In the genomic region with DNA sequence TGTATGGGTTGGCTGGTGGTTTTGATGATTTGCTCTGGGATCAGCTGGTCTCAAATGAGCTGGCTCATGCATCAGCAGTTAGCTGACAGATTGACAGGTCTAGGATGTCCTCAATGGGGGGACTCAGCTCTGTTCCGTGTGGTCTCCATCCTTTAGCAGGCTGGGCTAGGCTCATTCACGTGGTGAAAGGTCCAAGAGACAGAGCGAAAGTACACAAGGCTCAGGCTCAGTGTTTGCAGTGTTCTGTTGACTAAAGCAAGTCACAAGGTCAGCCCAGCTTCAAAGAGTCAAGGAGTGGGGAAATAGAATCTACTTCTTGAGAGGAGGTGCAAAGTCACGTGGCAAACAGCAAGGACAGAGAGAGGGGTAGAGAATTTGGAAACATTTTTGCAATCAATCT, we compare ENCODE assay signal across 1 cellular context.
TF ChIP-seq lines count a peak whose summit lies in the region.

No MANE protein-coding gene starts in this region.

TF ChIP-seq in HepG2, 621 proteins besides CTCF, POLR2A, EP300 and RAD21 (continued from another document and continues in another):
- TF ChIP-seq, protein P1, sequence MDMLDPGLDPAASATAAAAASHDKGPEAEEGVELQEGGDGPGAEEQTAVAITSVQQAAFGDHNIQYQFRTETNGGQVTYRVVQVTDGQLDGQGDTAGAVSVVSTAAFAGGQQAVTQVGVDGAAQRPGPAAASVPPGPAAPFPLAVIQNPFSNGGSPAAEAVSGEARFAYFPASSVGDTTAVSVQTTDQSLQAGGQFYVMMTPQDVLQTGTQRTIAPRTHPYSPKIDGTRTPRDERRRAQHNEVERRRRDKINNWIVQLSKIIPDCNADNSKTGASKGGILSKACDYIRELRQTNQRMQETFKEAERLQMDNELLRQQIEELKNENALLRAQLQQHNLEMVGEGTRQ (IDR thresholded peaks at IDR 0.05; ENCODE audit: low read depth, low read length): peak; percentile 72
- TF ChIP-seq, protein P1 (CRISPR knock-in tag; IDR thresholded peaks at IDR 0.05; ENCODE audit: borderline replicate concordance): peak; percentile 88; the same call in 1 of the 2 replicates
- peak; percentile 60; the same call in 1 of the 2 replicates for TF ChIP-seq ZNF543 (CRISPR knock-in tag; IDR thresholded peaks at IDR 0.05)
- TF ChIP-seq, protein P2, sequence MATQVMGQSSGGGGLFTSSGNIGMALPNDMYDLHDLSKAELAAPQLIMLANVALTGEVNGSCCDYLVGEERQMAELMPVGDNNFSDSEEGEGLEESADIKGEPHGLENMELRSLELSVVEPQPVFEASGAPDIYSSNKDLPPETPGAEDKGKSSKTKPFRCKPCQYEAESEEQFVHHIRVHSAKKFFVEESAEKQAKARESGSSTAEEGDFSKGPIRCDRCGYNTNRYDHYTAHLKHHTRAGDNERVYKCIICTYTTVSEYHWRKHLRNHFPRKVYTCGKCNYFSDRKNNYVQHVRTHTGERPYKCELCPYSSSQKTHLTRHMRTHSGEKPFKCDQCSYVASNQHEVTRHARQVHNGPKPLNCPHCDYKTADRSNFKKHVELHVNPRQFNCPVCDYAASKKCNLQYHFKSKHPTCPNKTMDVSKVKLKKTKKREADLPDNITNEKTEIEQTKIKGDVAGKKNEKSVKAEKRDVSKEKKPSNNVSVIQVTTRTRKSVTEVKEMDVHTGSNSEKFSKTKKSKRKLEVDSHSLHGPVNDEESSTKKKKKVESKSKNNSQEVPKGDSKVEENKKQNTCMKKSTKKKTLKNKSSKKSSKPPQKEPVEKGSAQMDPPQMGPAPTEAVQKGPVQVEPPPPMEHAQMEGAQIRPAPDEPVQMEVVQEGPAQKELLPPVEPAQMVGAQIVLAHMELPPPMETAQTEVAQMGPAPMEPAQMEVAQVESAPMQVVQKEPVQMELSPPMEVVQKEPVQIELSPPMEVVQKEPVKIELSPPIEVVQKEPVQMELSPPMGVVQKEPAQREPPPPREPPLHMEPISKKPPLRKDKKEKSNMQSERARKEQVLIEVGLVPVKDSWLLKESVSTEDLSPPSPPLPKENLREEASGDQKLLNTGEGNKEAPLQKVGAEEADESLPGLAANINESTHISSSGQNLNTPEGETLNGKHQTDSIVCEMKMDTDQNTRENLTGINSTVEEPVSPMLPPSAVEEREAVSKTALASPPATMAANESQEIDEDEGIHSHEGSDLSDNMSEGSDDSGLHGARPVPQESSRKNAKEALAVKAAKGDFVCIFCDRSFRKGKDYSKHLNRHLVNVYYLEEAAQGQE (IDR thresholded peaks at IDR 0.05; ENCODE audit: borderline replicate concordance in 1 of 2, low read depth in 1 of 2, low read length in 2 of 2): peak in 1 of 2 experiments; percentile 59; a peak in 1 of 4 replicates
- peak; percentile 53 for TF ChIP-seq JARID2 (CRISPR knock-in tag; IDR thresholded peaks at IDR 0.05; ENCODE audit: insufficient replicate concordance)
- no peak for TF ChIP-seq SRY (CRISPR knock-in tag; IDR thresholded peaks at IDR 0.05)
- no peak for TF ChIP-seq GLI4 (CRISPR knock-in tag; IDR thresholded peaks at IDR 0.05; ENCODE audit: borderline replicate concordance)
- TF ChIP-seq, protein P3, sequence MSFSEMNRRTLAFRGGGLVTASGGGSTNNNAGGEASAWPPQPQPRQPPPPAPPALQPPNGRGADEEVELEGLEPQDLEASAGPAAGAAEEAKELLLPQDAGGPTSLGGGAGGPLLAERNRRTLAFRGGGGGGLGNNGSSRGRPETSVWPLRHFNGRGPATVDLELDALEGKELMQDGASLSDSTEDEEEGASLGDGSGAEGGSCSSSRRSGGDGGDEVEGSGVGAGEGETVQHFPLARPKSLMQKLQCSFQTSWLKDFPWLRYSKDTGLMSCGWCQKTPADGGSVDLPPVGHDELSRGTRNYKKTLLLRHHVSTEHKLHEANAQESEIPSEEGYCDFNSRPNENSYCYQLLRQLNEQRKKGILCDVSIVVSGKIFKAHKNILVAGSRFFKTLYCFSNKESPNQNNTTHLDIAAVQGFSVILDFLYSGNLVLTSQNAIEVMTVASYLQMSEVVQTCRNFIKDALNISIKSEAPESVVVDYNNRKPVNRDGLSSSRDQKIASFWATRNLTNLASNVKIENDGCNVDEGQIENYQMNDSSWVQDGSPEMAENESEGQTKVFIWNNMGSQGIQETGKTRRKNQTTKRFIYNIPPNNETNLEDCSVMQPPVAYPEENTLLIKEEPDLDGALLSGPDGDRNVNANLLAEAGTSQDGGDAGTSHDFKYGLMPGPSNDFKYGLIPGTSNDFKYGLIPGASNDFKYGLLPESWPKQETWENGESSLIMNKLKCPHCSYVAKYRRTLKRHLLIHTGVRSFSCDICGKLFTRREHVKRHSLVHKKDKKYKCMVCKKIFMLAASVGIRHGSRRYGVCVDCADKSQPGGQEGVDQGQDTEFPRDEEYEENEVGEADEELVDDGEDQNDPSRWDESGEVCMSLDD (CRISPR knock-in tag; IDR thresholded peaks at IDR 0.05; ENCODE audit: borderline replicate concordance): no peak
- TF ChIP-seq, protein P4, sequence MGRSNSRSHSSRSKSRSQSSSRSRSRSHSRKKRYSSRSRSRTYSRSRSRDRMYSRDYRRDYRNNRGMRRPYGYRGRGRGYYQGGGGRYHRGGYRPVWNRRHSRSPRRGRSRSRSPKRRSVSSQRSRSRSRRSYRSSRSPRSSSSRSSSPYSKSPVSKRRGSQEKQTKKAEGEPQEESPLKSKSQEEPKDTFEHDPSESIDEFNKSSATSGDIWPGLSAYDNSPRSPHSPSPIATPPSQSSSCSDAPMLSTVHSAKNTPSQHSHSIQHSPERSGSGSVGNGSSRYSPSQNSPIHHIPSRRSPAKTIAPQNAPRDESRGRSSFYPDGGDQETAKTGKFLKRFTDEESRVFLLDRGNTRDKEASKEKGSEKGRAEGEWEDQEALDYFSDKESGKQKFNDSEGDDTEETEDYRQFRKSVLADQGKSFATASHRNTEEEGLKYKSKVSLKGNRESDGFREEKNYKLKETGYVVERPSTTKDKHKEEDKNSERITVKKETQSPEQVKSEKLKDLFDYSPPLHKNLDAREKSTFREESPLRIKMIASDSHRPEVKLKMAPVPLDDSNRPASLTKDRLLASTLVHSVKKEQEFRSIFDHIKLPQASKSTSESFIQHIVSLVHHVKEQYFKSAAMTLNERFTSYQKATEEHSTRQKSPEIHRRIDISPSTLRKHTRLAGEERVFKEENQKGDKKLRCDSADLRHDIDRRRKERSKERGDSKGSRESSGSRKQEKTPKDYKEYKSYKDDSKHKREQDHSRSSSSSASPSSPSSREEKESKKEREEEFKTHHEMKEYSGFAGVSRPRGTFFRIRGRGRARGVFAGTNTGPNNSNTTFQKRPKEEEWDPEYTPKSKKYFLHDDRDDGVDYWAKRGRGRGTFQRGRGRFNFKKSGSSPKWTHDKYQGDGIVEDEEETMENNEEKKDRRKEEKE (IDR thresholded peaks at IDR 0.05): no peak
- peak; percentile 97 for TF ChIP-seq IRF2 (CRISPR knock-in tag; IDR thresholded peaks at IDR 0.05)
- TF ChIP-seq, protein P5, sequence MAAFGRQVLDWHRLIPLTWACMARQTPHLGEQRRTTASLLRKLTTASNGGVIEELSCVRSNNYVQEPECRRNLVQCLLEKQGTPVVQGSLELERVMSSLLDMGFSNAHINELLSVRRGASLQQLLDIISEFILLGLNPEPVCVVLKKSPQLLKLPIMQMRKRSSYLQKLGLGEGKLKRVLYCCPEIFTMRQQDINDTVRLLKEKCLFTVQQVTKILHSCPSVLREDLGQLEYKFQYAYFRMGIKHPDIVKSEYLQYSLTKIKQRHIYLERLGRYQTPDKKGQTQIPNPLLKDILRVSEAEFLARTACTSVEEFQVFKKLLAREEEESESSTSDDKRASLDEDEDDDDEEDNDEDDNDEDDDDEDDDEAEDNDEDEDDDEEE (CRISPR knock-in tag; IDR thresholded peaks at IDR 0.05): peak; percentile 59; the same call in 1 of the 2 replicates
- TF ChIP-seq, protein P6, sequence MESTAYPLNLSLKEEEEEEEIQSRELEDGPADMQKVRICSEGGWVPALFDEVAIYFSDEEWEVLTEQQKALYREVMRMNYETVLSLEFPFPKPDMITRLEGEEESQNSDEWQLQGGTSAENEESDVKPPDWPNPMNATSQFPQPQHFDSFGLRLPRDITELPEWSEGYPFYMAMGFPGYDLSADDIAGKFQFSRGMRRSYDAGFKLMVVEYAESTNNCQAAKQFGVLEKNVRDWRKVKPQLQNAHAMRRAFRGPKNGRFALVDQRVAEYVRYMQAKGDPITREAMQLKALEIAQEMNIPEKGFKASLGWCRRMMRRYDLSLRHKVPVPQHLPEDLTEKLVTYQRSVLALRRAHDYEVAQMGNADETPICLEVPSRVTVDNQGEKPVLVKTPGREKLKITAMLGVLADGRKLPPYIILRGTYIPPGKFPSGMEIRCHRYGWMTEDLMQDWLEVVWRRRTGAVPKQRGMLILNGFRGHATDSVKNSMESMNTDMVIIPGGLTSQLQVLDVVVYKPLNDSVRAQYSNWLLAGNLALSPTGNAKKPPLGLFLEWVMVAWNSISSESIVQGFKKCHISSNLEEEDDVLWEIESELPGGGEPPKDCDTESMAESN (CRISPR knock-in tag; conservative IDR thresholded peaks at IDR 0.05): 0 out of 2 replicates have a peak, but pooled peaks have one; percentile 59
- TF ChIP-seq SSRP1 (CRISPR knock-in tag; IDR thresholded peaks at IDR 0.05): peak; percentile 85; the same call in 1 of the 2 replicates
- no peak for TF ChIP-seq ZFP41 (CRISPR knock-in tag; IDR thresholded peaks at IDR 0.05; ENCODE audit: borderline replicate concordance)
- TF ChIP-seq, protein P7, sequence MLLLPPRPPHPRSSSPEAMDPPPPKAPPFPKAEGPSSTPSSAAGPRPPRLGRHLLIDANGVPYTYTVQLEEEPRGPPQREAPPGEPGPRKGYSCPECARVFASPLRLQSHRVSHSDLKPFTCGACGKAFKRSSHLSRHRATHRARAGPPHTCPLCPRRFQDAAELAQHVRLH (CRISPR knock-in tag; IDR thresholded peaks at IDR 0.05; ENCODE audit: borderline replicate concordance, low read depth): 0 out of 2 replicates have a peak, but pooled peaks have one; percentile 67
- TF ChIP-seq BORCS8-MEF2B (CRISPR knock-in tag; IDR thresholded peaks at IDR 0.05): no peak
- TF ChIP-seq ZNF326 (CRISPR knock-in tag; IDR thresholded peaks at IDR 0.05; ENCODE audit: borderline replicate concordance): no peak
- TF ChIP-seq, protein P8, sequence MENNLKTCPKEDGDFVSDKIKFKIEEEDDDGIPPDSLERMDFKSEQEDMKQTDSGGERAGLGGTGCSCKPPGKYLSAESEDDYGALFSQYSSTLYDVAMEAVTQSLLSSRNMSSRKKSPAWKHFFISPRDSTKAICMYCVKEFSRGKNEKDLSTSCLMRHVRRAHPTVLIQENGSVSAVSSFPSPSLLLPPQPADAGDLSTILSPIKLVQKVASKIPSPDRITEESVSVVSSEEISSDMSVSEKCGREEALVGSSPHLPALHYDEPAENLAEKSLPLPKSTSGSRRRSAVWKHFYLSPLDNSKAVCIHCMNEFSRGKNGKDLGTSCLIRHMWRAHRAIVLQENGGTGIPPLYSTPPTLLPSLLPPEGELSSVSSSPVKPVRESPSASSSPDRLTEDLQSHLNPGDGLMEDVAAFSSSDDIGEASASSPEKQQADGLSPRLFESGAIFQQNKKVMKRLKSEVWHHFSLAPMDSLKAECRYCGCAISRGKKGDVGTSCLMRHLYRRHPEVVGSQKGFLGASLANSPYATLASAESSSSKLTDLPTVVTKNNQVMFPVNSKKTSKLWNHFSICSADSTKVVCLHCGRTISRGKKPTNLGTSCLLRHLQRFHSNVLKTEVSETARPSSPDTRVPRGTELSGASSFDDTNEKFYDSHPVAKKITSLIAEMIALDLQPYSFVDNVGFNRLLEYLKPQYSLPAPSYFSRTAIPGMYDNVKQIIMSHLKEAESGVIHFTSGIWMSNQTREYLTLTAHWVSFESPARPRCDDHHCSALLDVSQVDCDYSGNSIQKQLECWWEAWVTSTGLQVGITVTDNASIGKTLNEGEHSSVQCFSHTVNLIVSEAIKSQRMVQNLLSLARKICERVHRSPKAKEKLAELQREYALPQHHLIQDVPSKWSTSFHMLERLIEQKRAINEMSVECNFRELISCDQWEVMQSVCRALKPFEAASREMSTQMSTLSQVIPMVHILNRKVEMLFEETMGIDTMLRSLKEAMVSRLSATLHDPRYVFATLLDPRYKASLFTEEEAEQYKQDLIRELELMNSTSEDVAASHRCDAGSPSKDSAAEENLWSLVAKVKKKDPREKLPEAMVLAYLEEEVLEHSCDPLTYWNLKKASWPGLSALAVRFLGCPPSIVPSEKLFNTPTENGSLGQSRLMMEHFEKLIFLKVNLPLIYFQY (CRISPR knock-in tag; IDR thresholded peaks at IDR 0.05; ENCODE audit: borderline replicate concordance): peak; percentile 80
- TF ChIP-seq GTF2F1 (IDR thresholded peaks at IDR 0.05; ENCODE audit: low read length): no peak
- no peak for TF ChIP-seq CAMTA2 (CRISPR knock-in tag; IDR thresholded peaks at IDR 0.05; ENCODE audit: borderline replicate concordance)
